In genomic region chr1:147609358-147609757, GRCh38 we compare ENCODE assay signal across 17 cellular contexts.
DNase-seq lines count a peak whose midpoint lies in the region; ATAC-seq, FAIRE-seq and TF ChIP-seq lines count a peak whose summit lies in the region.
"Had no signal": no experiment of that assay in that cellular context is flagged by ENCODE, and none has a peak within 500 bp of the region (broad histone marks: within the 10 kb centered on the region; RNA-seq: fewer than 3 reads in every experiment).

No MANE protein-coding gene starts in this region.

- H3F3A ChIP-seq in MM.1S (ENCODE audit: insufficient read depth, low read length), result peaks cover 8% of the 10 kb centered on the region; the same call in 1 of the 2 replicates

- no peak for TF ChIP-seq POLR2A in endothelial cell of umbilical vein (IDR thresholded peaks at IDR 0.05; ENCODE audit: low read depth, low read length)

- no peaks in the 10 kb centered on the region for H3K9me3 ChIP-seq in MM.1S (replicated peaks; ENCODE audit: insufficient read depth, low read length)
- no peaks in the 10 kb centered on the region for H3K9me3 ChIP-seq in endothelial cell of umbilical vein (replicated peaks; ENCODE audit: control insufficient read depth, insufficient read depth, low read length)
- H3K9me3 ChIP-seq: HAP-1 had no signal

- H3K4me1 ChIP-seq in MM.1S (ENCODE audit: low read length), result peaks cover 23% of the 10 kb centered on the region
- H3K4me1 ChIP-seq in endothelial cell of umbilical vein (ENCODE audit: control insufficient read depth, extremely low read depth, insufficient read depth, low read length), result no peaks in the 10 kb centered on the region
- H3K4me1 ChIP-seq: HAP-1 had no signal

- no peaks in the 10 kb centered on the region for H3K36me3 ChIP-seq in MM.1S (replicated peaks; ENCODE audit: insufficient read depth, low read length)
- peaks cover 4 to 11% of the 10 kb centered on the region in 2 experiments for H3K36me3 ChIP-seq in endothelial cell of umbilical vein (ENCODE audit: control insufficient read depth in 2 of 2, extremely low read depth in 1 of 2, insufficient read depth in 2 of 2, low read length in 2 of 2)

- DNase-seq in MM.1S, result no peak
- DNase-seq in endothelial cell of umbilical vein (ENCODE audit: low read depth, low spot score), result no peak
- no peak for DNase-seq in MV-4-11 (lab: John Stamatoyannopoulos, UW)
- DNase-seq in activated CD4-positive, alpha-beta T cell treated with anti-CD3 and anti-CD28 coated beads, Interleukin-2, amount 50 U/mL, for 4 hours, result no peak
- DNase-seq: C1 segment of cervical spinal cord; Calu3; CD4-positive, alpha-beta memory T cell; COR-L47; DMS53; GF-D8 had no signal

- dilution Hi-C loops in endothelial cell of umbilical vein (cut with MboI; ENCODE audit: extremely low pct_ligation_motif_present, low sequenced_read_pairs), result no loop called here

- H4K20me1 ChIP-seq in MM.1S (ENCODE audit: insufficient read depth, low read length) (no peaks in the 10 kb centered on the region), endothelial cell of umbilical vein (replicated peaks; ENCODE audit: control insufficient read depth, extremely low read depth, insufficient read depth, low read length) (no peaks in the 10 kb centered on the region)

- no TSS peak for BruUV-seq in endothelial cell of umbilical vein (replicated peaks; lab: Mats Ljungman, UMichigan)

- FAIRE-seq in endothelial cell of umbilical vein (lab: Jason Lieb, UNC), result peak; percentile 24
- FAIRE-seq: GM12892, GM19239, H54 had no signal

- CTCF ChIA-PET in endothelial cell of umbilical vein (lab: Charles Lee), result interaction anchor here (3.1 kb wide), 1 partner anchor 17 kb away, joined by 12 read pairs; no protein-coding TSS in a partner anchor

- ATAC-seq in GM19351 (IDR thresholded peaks at IDR 0.05; ENCODE audit: unreplicated experiment), result no peak
- ATAC-seq: GM23338 had no signal

- H3K27me3 ChIP-seq in MM.1S (replicated peaks; ENCODE audit: insufficient read depth, low read length) (no peaks in the 10 kb centered on the region), endothelial cell of umbilical vein (ENCODE audit: control insufficient read depth in 2 of 2, insufficient read depth in 2 of 2, low read length in 2 of 2) (no peaks in the 10 kb centered on the region)

- H3K4me3 ChIP-seq in MM.1S (ENCODE audit: low read length), result no peak overlapping the region
- no peak overlapping the region for H3K4me3 ChIP-seq in endothelial cell of umbilical vein (replicated peaks in 1 of 3; ENCODE audit: insufficient read depth in 1 of 3, low read depth in 1 of 3, low read length in 3 of 3)
- H3K4me3 ChIP-seq: GM23338, HAP-1 had no signal

- TF ChIP-seq CTCF in MM.1S (IDR thresholded peaks at IDR 0.05; ENCODE audit: low read length) (no peak), VCaP (conservative IDR thresholded peaks at IDR 0.05) (no peak), endothelial cell of umbilical vein (IDR thresholded peaks at IDR 0.05; ENCODE audit: extremely low read depth in 1 of 2, insufficient read depth in 1 of 2, low read depth in 1 of 2, low read length in 2 of 2) (no peak)

- intact Hi-C loops in endothelial cell of umbilical vein (cut with micrococcal nuclease), result no loop called here

- H3K27ac ChIP-seq in MM.1S (ENCODE audit: low read length) (no peak overlapping the region), VCaP (peak overlapping the region; percentile 92; the same call in 1 of the 2 replicates), endothelial cell of umbilical vein (ENCODE audit: insufficient read depth, low read depth, low read length) (no peak overlapping the region)

- no peaks in the 10 kb centered on the region for H3K9me2 ChIP-seq in MM.1S (replicated peaks; ENCODE audit: insufficient read depth, low read length)

- POLR2A ChIA-PET in endothelial cell of umbilical vein (lab: Charles Lee), result no interaction called here

- H3K9me1 ChIP-seq in endothelial cell of umbilical vein (replicated peaks; ENCODE audit: control insufficient read depth, extremely low read depth, insufficient read depth, low read length), result no peaks in the 10 kb centered on the region

- H3K79me2 ChIP-seq in MM.1S (ENCODE audit: low read length), result no peaks in the 10 kb centered on the region
- H3K79me2 ChIP-seq in endothelial cell of umbilical vein (ENCODE audit: control insufficient read depth, insufficient read depth, low read length), result no peaks in the 10 kb centered on the region

- H3K4me2 ChIP-seq in MM.1S (ENCODE audit: low read depth, low read length) (peak overlapping the region; percentile 11; the same call in 1 of the 2 replicates), endothelial cell of umbilical vein (ENCODE audit: insufficient read depth, low read length) (no peak overlapping the region)
- H3K4me2 ChIP-seq: GM23338 had no signal

- H2AFZ ChIP-seq in MM.1S (ENCODE audit: low read length) (no peak overlapping the region), endothelial cell of umbilical vein (ENCODE audit: low read depth, low read length) (no peak overlapping the region)
- H2AFZ ChIP-seq: GM23338 had no signal

- H3K9ac ChIP-seq in MM.1S (ENCODE audit: low read length) (no peak overlapping the region), endothelial cell of umbilical vein (replicated peaks; ENCODE audit: extremely low read depth, insufficient read depth, low read length) (no peak overlapping the region)

TF ChIP-seq in endothelial cell of umbilical vein, 7 proteins besides CTCF, POLR2A, EP300 and RAD21:
- no peak for TF ChIP-seq GATA2 (IDR thresholded peaks at IDR 0.05; ENCODE audit: insufficient read depth, insufficient read length, low read depth, low read length)
- TF ChIP-seq POLR2AphosphoS5 (IDR thresholded peaks at IDR 0.05; ENCODE audit: insufficient read depth, low read depth, low read length), result no peak
- no peak for TF ChIP-seq JUN (IDR thresholded peaks at IDR 0.05; ENCODE audit: borderline replicate concordance, insufficient read depth, insufficient read length, low read depth)
- no peak for TF ChIP-seq EZH2 (IDR thresholded peaks at IDR 0.05; ENCODE audit: borderline replicate concordance, low read depth, low read length, severe bottlenecking)
- TF ChIP-seq FOS (IDR thresholded peaks at IDR 0.05; ENCODE audit: borderline replicate concordance, insufficient read depth, low read length), result no peak
- no peak for TF ChIP-seq MAX (IDR thresholded peaks at IDR 0.05; ENCODE audit: insufficient read depth, insufficient read length)
- no peak for TF ChIP-seq MYC (IDR thresholded peaks at IDR 0.05; ENCODE audit: low read depth, low read length)
